In genomic region chr10:82910301-82910700, GRCh38 we compare ENCODE assay signal across 29 cellular contexts.
"Had no signal": no experiment of that assay in that cellular context is flagged by ENCODE, and none has a peak within 500 bp of the region (broad histone marks: within the 10 kb centered on the region; RNA-seq: fewer than 3 reads in every experiment).

No MANE protein-coding gene starts in this region.

- H3K36me3 ChIP-seq: esophagus muscularis mucosa, lower lobe of right lung, neutrophil, pancreas, right lobe of liver, thoracic aorta, tibial nerve, upper lobe of left lung had no signal

- H3K4me1 ChIP-seq: esophagus muscularis mucosa, lower lobe of right lung, pancreas, right lobe of liver, tibial nerve, upper lobe of left lung had no signal

- H3K4me3 ChIP-seq: dorsolateral prefrontal cortex, esophagus muscularis mucosa, lower lobe of right lung, mucosa of descending colon, pancreas, right lobe of liver, thoracic aorta, tibial nerve, upper lobe of left lung had no signal

- H3K9me3 ChIP-seq: lower lobe of right lung, mucosa of descending colon, neutrophil, pancreas, right lobe of liver, thoracic aorta, upper lobe of left lung had no signal

- H3K4me3 Mint-ChIP-seq: immature natural killer cell; memory B cell; mesothelial cell of epicardium; naive B cell; natural killer cell treated with Interleukin-12 subunit alpha and Interleukin-12 subunit beta and Interleukin-15 and Interleukin-18, amount 100 ng/mL, for 72 hours; neural crest cell; stimulated activated naive B cell treated with anti-CD40 and anti-IgM and Interleukin-4, amounts not matched to agents 10 μg/mL and 1 μg/mL and 100 μg/mL, for 72 hours; stimulated activated naive CD8-positive, alpha-beta T cell treated with anti-CD3 and anti-CD28 coated beads, Interleukin-15, Interleukin-2, amounts not matched to agents 100 ng/mL and 50 ng/mL, for 24 hours had no signal

- H3K27me3 ChIP-seq: dorsolateral prefrontal cortex, neutrophil, pancreas, right lobe of liver, tibial nerve, upper lobe of left lung had no signal

- H3K36me3 Mint-ChIP-seq: immature natural killer cell; memory B cell; mesothelial cell of epicardium; naive B cell; natural killer cell treated with Interleukin-12 subunit alpha and Interleukin-12 subunit beta and Interleukin-15 and Interleukin-18, amount 100 ng/mL, for 72 hours; stimulated activated naive B cell treated with anti-CD40 and anti-IgM and Interleukin-4, amounts not matched to agents 10 μg/mL and 1 μg/mL and 100 μg/mL, for 72 hours had no signal

- DNase-seq: dorsolateral prefrontal cortex; effector CD4-positive, alpha-beta T cell; hypothalamus; immature natural killer cell; islet precursor cell; kidney glomerular epithelial cell; left colon; left ventricle myocardium superior; lower lobe of right lung; mucosa of descending colon; naive B cell; pancreas; retina; right lobe of liver; small intestine; stimulated activated CD4-positive, alpha-beta T cell treated with anti-CD3 and anti-CD28 coated beads, Interleukin-15, amount 100 ng/mL, for 24 hours; stimulated activated CD4-positive, alpha-beta T cell treated with anti-CD3 and anti-CD28 coated beads, Interleukin-2, amount 100 ng/mL, for 48 hours; stimulated activated naive B cell treated with anti-CD40 and anti-IgM and Interleukin-4, amounts not matched to agents 10 μg/mL and 1 μg/mL and 100 μg/mL, for 72 hours; upper lobe of left lung had no signal

- H3K4me1 Mint-ChIP-seq: immature natural killer cell, memory B cell, mesothelial cell of epicardium, naive B cell had no signal

- H3K27ac ChIP-seq: epithelial cell of prostate, esophagus muscularis mucosa, lower lobe of right lung, neutrophil, pancreas, right lobe of liver, thoracic aorta, tibial nerve, upper lobe of left lung had no signal

- H3K27me3 Mint-ChIP-seq: memory B cell; naive B cell; natural killer cell treated with Interleukin-12 subunit alpha and Interleukin-12 subunit beta and Interleukin-15 and Interleukin-18, amount 100 ng/mL, for 72 hours; stimulated activated naive B cell treated with anti-CD40 and anti-IgM and Interleukin-4, amounts not matched to agents 10 μg/mL and 1 μg/mL and 100 μg/mL, for 72 hours; stimulated activated naive CD8-positive, alpha-beta T cell treated with anti-CD3 and anti-CD28 coated beads, Interleukin-15, Interleukin-2, amounts not matched to agents 100 ng/mL and 50 ng/mL, for 24 hours had no signal

- H3K27ac Mint-ChIP-seq: immature natural killer cell; memory B cell; mesothelial cell of epicardium; naive B cell; natural killer cell treated with Interleukin-12 subunit alpha and Interleukin-12 subunit beta and Interleukin-15 and Interleukin-18, amount 100 ng/mL, for 72 hours; stimulated activated naive B cell treated with anti-CD40 and anti-IgM and Interleukin-4, amounts not matched to agents 10 μg/mL and 1 μg/mL and 100 μg/mL, for 72 hours; stimulated activated naive CD8-positive, alpha-beta T cell treated with anti-CD3 and anti-CD28 coated beads, Interleukin-15, Interleukin-2, amounts not matched to agents 100 ng/mL and 50 ng/mL, for 24 hours had no signal
